21 cellular contexts compared by ENCODE assay signal in the genomic region with DNA sequence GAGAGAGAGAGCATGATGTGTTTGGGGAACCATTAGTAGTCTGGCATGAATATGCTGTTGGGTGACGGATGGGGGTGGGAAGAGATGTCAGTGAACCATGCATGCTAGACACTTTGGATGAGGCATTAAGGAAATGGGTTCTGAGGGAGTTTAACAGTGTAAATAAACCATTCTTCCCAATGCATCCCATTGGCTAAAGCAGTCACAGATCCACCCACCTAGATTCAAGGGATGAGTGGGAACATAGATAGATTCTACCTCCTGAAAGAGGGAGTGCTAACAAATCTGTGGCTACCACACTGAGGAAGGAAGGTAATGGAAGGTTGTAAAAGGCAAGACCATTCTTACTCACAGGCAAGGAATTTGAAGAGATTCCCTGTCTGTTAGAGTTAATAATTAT.
"Had no signal": no experiment of that assay in that cellular context is flagged by ENCODE, and none has a peak within 500 bp of the region (broad histone marks: within the 10 kb centered on the region; RNA-seq: fewer than 3 reads in every experiment).

No MANE protein-coding gene starts in this region.

- H3K4me3 ChIP-seq: esophagus squamous epithelium, lower lobe of right lung, ovary, psoas muscle, right lobe of liver, suprapubic skin, transverse colon, vagina had no signal

- H3K4me1 ChIP-seq: esophagus squamous epithelium, lower lobe of right lung, right lobe of liver, suprapubic skin, transverse colon, vagina had no signal

- ATAC-seq: activated naive CD4-positive, alpha-beta T cell treated with anti-CD3 and anti-CD28 coated beads, Interleukin-2, amount 50 U/mL, for 72 hours; activated T-cell treated with anti-CD3 and anti-CD28 coated beads, Interleukin-2, amount 50 U/mL, for 72 hours; left colon; lower lobe of right lung; naive thymus-derived CD8-positive, alpha-beta T cell; psoas muscle; right lobe of liver; stimulated activated naive CD8-positive, alpha-beta T cell treated with anti-CD3 and anti-CD28 coated beads, Interleukin-15, amount 100 ng/mL, for 72 hours had no signal

- H3K27ac ChIP-seq: esophagus squamous epithelium, lower lobe of right lung, ovary, psoas muscle, right lobe of liver, suprapubic skin, transverse colon, vagina had no signal

- H3K9me3 ChIP-seq: esophagus squamous epithelium, lower lobe of right lung, ovary, psoas muscle, right lobe of liver, suprapubic skin, transverse colon, vagina had no signal

- H3K36me3 ChIP-seq: esophagus squamous epithelium, lower lobe of right lung, ovary, right lobe of liver, suprapubic skin, transverse colon, vagina had no signal

- DNase-seq: activated CD4-positive, alpha-beta T cell treated with anti-CD3 and anti-CD28 coated beads, Interleukin-2, amount 10 ng/mL, durations not matched to agents 7 days and 5 days; activated CD8-positive, alpha-beta memory T cell treated with anti-CD3 and anti-CD28 coated beads for 24 hours; activated CD8-positive, alpha-beta memory T cell treated with anti-CD3 and anti-CD28 coated beads, Interleukin-2, amount 50 U/mL, for 48 hours; activated gamma-delta T cell; activated T-cell treated with anti-CD3 and anti-CD28 coated beads, Interleukin-2, amount 50 U/mL, for 72 hours; effector CD8-positive, alpha-beta T cell; esophagus squamous epithelium; left colon; lower lobe of right lung; naive thymus-derived CD8-positive, alpha-beta T cell; ovary; psoas muscle; right lobe of liver; small intestine; stimulated activated CD4-positive, alpha-beta T cell treated with anti-CD3 and anti-CD28 coated beads, Interleukin-15, amount 100 ng/mL, for 24 hours; stimulated activated CD4-positive, alpha-beta T cell treated with anti-CD3 and anti-CD28 coated beads, Interleukin-2, amount 100 ng/mL, for 48 hours; stimulated activated naive CD8-positive, alpha-beta T cell treated with anti-CD3 and anti-CD28 coated beads, Interleukin-15, amount 100 ng/mL, for 72 hours; transverse colon had no signal

- H3K27me3 ChIP-seq: esophagus squamous epithelium, ovary, right lobe of liver, suprapubic skin, transverse colon, vagina had no signal
